ENCODE assay signal across 14 cellular contexts in the genomic region with DNA sequence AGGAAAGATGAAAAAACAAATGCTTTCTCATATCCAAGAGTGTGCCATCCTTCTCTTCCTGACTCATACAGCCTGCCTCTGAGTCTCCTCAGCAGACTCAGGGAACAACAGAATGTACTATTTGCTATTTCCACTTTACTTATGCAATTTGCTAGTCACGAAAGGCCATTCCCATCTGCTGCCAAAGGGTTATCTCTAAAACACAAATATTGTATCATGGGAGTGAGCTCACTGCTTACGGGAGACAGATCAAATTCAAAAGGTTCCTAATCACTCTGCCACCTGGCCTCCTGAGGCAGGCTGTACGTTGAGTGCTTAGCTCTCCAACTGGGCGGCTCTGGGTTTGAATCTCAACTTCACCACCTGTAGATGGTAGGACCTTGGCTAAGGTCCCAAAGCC.
DNase-seq lines count a peak whose midpoint lies in the region; ATAC-seq and TF ChIP-seq lines count a peak whose summit lies in the region.
"Had no signal": no experiment of that assay in that cellular context is flagged by ENCODE, and none has a peak within 500 bp of the region (broad histone marks: within the 10 kb centered on the region; RNA-seq: fewer than 3 reads in every experiment).

No MANE protein-coding gene starts in this region.

- H3K4me1 ChIP-seq in HEK293 (ENCODE audit: control insufficient read depth, insufficient read depth, low read length): peaks cover 3% of the 10 kb centered on the region

- H3K27ac ChIP-seq in HEK293 (ENCODE audit: extremely low read depth, low read depth, low read length): no peak overlapping the region

- H3K4me3 ChIP-seq in HEK293 (ENCODE audit: low read depth, low read length) (no peak overlapping the region), fibroblast of mammary gland (ENCODE audit: control insufficient read depth, low read depth, low read length) (no peak overlapping the region)

- H3K36me3 Mint-ChIP-seq in activated CD8-positive, alpha-beta T cell treated with anti-CD3 and anti-CD28 coated beads for 36 hours (ENCODE audit: low read depth): no peaks in the 10 kb centered on the region
- no peaks in the 10 kb centered on the region for H3K36me3 Mint-ChIP-seq in activated CD4-positive, alpha-beta T cell treated with anti-CD3 and anti-CD28 coated beads, Interleukin-2, amount 10 ng/mL, durations not matched to agents 24 days and 14 days (ENCODE audit: low read depth)

- no peak overlapping the region for H3K4me3 Mint-ChIP-seq in activated CD8-positive, alpha-beta T cell treated with anti-CD3 and anti-CD28 coated beads for 36 hours
- no peak overlapping the region for H3K4me3 Mint-ChIP-seq in activated CD4-positive, alpha-beta T cell treated with anti-CD3 and anti-CD28 coated beads, Interleukin-2, amount 10 ng/mL, durations not matched to agents 24 days and 14 days
- H3K4me3 Mint-ChIP-seq: stimulated activated naive CD8-positive, alpha-beta T cell treated with anti-CD3 and anti-CD28 coated beads, Interleukin-15, amount 100 ng/mL, for 72 hours had no signal

- intact Hi-C loops in activated CD8-positive, alpha-beta T cell treated with anti-CD3 and anti-CD28 coated beads for 36 hours (cut with micrococcal nuclease): no loop called here
- intact Hi-C loops in activated CD4-positive, alpha-beta T cell treated with anti-CD3 and anti-CD28 coated beads, Interleukin-2, amount 10 ng/mL, durations not matched to agents 24 days and 14 days (cut with micrococcal nuclease): no loop called here

- no peaks in the 10 kb centered on the region for H3K9me3 Mint-ChIP-seq in activated CD8-positive, alpha-beta T cell treated with anti-CD3 and anti-CD28 coated beads for 36 hours
- no peaks in the 10 kb centered on the region for H3K9me3 Mint-ChIP-seq in activated CD4-positive, alpha-beta T cell treated with anti-CD3 and anti-CD28 coated beads, Interleukin-2, amount 10 ng/mL, durations not matched to agents 24 days and 14 days
- H3K9me3 Mint-ChIP-seq: stimulated activated naive CD8-positive, alpha-beta T cell treated with anti-CD3 and anti-CD28 coated beads, Interleukin-15, amount 100 ng/mL, for 72 hours had no signal

- DNase-seq in NCI-H524 (lab: John Stamatoyannopoulos, UW) (peak; percentile 49 to 80), fibroblast of mammary gland (ENCODE audit: low read depth) (peak; percentile 90), renal cortical epithelial cell (ENCODE audit: low read depth) (peak; percentile 37), GM13977 (ENCODE audit: low spot score) (no peak)
- DNase-seq in activated CD8-positive, alpha-beta T cell treated with anti-CD3 and anti-CD28 coated beads for 36 hours: no peak
- DNase-seq in activated CD4-positive, alpha-beta T cell treated with anti-CD3 and anti-CD28 coated beads, Interleukin-2, amount 10 ng/mL, durations not matched to agents 24 days and 14 days: no peak
- no peak for DNase-seq in stimulated activated CD4-positive, alpha-beta T cell treated with anti-CD3 and anti-CD28 coated beads, Interleukin-2, amount 100 ng/mL, for 24 hours
- DNase-seq: anterior cingulate cortex; DND-41; glutamatergic neuron; GOT3; NCI-H1105; stimulated activated naive CD8-positive, alpha-beta T cell treated with anti-CD3 and anti-CD28 coated beads, Interleukin-15, amount 100 ng/mL, for 72 hours had no signal

- no peaks in the 10 kb centered on the region for H3K36me3 ChIP-seq in HEK293 (ENCODE audit: control insufficient read depth in 2 of 2, insufficient read depth in 1 of 2, low read length in 2 of 2)

- TF ChIP-seq CTCF in HEK293 (tag by site-specific recombination; IDR thresholded peaks at IDR 0.05) (no peak), fibroblast of mammary gland (conservative IDR thresholded peaks at IDR 0.05; ENCODE audit: control insufficient read depth, insufficient read depth, low read depth, low read length) (no peak), GM13977 (IDR thresholded peaks at IDR 0.05; ENCODE audit: extremely low read depth, insufficient read depth, missing control alignments) (no peak)
- TF ChIP-seq CTCF in activated CD8-positive, alpha-beta T cell treated with anti-CD3 and anti-CD28 coated beads for 36 hours (IDR thresholded peaks at IDR 0.05): no peak

- ATAC-seq in activated CD8-positive, alpha-beta T cell treated with anti-CD3 and anti-CD28 coated beads for 36 hours: no peak
- ATAC-seq: stimulated activated naive CD8-positive, alpha-beta T cell treated with anti-CD3 and anti-CD28 coated beads, Interleukin-15, amount 100 ng/mL, for 72 hours had no signal

- POLR2A ChIA-PET in HEK293 (lab: Yijun Ruan, JAX): interaction anchor here (0.7 kb wide), 1 partner anchor 92 kb away, joined by 4 read pairs; a partner anchor contains a TSS
- POLR2A ChIA-PET in activated CD8-positive, alpha-beta T cell treated with anti-CD3 and anti-CD28 coated beads for 36 hours (lab: Charles Lee): no interaction called here

- H3K9me3 ChIP-seq in HEK293 (ENCODE audit: control insufficient read depth, insufficient read depth, low read depth, low read length): no peaks in the 10 kb centered on the region

- CTCF ChIA-PET in HEK293 (lab: Yijun Ruan, JAX): interaction anchor here (1.0 kb wide), 1 partner anchor 89 kb away, joined by 3 read pairs; no protein-coding TSS in a partner anchor
- CTCF ChIA-PET in activated CD8-positive, alpha-beta T cell treated with anti-CD3 and anti-CD28 coated beads for 36 hours (lab: Charles Lee): no interaction called here

- H3K27me3 Mint-ChIP-seq in activated CD8-positive, alpha-beta T cell treated with anti-CD3 and anti-CD28 coated beads for 36 hours: peaks cover 7% of the 10 kb centered on the region
- peaks cover 8% of the 10 kb centered on the region for H3K27me3 Mint-ChIP-seq in activated CD4-positive, alpha-beta T cell treated with anti-CD3 and anti-CD28 coated beads, Interleukin-2, amount 10 ng/mL, durations not matched to agents 24 days and 14 days

- in situ Hi-C loops in GM13977 (cut with MboI; ENCODE audit: low pct_unique_long_range_greater_than_20kb, low sequenced_read_pairs, unreplicated experiment): no loop called here

- H3K27ac Mint-ChIP-seq in activated CD8-positive, alpha-beta T cell treated with anti-CD3 and anti-CD28 coated beads for 36 hours: no peak overlapping the region
- no peak overlapping the region for H3K27ac Mint-ChIP-seq in activated CD4-positive, alpha-beta T cell treated with anti-CD3 and anti-CD28 coated beads, Interleukin-2, amount 10 ng/mL, durations not matched to agents 24 days and 14 days
- H3K27ac Mint-ChIP-seq: stimulated activated naive CD8-positive, alpha-beta T cell treated with anti-CD3 and anti-CD28 coated beads, Interleukin-15, amount 100 ng/mL, for 72 hours had no signal

- H3K4me1 Mint-ChIP-seq in activated CD8-positive, alpha-beta T cell treated with anti-CD3 and anti-CD28 coated beads for 36 hours (ENCODE audit: low read depth): no peaks in the 10 kb centered on the region
- H3K4me1 Mint-ChIP-seq in activated CD4-positive, alpha-beta T cell treated with anti-CD3 and anti-CD28 coated beads, Interleukin-2, amount 10 ng/mL, durations not matched to agents 24 days and 14 days: no peaks in the 10 kb centered on the region
- H3K4me1 Mint-ChIP-seq: stimulated activated naive CD8-positive, alpha-beta T cell treated with anti-CD3 and anti-CD28 coated beads, Interleukin-15, amount 100 ng/mL, for 72 hours had no signal

TF ChIP-seq in HEK293, 187 proteins besides CTCF, POLR2A, EP300 and RAD21 (continues in another document):
- peak; percentile 24; the same call in 1 of the 2 replicates for TF ChIP-seq FEZF1 (tag by site-specific recombination; IDR thresholded peaks at IDR 0.05)
- peak; percentile 67 for TF ChIP-seq ZNF629 (tag by site-specific recombination; IDR thresholded peaks at IDR 0.05)
- peak; percentile 39; the same call in 1 of the 2 replicates for TF ChIP-seq ZXDB (tag by site-specific recombination; IDR thresholded peaks at IDR 0.05)
- TF ChIP-seq ZNF426 (tag by site-specific recombination; IDR thresholded peaks at IDR 0.05): no peak
- TF ChIP-seq, protein P1, sequence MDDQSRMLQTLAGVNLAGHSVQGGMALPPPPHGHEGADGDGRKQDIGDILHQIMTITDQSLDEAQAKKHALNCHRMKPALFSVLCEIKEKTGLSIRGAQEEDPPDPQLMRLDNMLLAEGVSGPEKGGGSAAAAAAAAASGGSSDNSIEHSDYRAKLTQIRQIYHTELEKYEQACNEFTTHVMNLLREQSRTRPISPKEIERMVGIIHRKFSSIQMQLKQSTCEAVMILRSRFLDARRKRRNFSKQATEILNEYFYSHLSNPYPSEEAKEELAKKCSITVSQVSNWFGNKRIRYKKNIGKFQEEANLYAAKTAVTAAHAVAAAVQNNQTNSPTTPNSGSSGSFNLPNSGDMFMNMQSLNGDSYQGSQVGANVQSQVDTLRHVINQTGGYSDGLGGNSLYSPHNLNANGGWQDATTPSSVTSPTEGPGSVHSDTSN (CRISPR knock-in tag; IDR thresholded peaks at IDR 0.05): no peak
- TF ChIP-seq, protein P2, sequence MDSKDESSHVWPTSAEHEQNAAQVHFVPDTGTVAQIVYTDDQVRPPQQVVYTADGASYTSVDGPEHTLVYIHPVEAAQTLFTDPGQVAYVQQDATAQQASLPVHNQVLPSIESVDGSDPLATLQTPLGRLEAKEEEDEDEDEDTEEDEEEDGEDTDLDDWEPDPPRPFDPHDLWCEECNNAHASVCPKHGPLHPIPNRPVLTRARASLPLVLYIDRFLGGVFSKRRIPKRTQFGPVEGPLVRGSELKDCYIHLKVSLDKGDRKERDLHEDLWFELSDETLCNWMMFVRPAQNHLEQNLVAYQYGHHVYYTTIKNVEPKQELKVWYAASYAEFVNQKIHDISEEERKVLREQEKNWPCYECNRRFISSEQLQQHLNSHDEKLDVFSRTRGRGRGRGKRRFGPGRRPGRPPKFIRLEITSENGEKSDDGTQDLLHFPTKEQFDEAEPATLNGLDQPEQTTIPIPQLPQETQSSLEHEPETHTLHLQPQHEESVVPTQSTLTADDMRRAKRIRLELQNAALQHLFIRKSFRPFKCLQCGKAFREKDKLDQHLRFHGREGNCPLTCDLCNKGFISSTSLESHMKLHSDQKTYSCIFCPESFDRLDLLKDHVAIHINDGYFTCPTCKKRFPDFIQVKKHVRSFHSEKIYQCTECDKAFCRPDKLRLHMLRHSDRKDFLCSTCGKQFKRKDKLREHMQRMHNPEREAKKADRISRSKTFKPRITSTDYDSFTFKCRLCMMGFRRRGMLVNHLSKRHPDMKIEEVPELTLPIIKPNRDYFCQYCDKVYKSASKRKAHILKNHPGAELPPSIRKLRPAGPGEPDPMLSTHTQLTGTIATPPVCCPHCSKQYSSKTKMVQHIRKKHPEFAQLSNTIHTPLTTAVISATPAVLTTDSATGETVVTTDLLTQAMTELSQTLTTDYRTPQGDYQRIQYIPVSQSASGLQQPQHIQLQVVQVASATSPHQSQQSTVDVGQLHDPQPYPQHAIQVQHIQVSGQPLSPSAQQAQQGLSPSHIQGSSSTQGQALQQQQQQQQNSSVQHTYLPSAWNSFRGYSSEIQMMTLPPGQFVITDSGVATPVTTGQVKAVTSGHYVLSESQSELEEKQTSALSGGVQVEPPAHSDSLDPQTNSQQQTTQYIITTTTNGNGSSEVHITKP (tag by site-specific recombination; IDR thresholded peaks at IDR 0.05): peak; percentile 96
- no peak for TF ChIP-seq ZNF701 (tag by site-specific recombination; IDR thresholded peaks at IDR 0.05)
- TF ChIP-seq ZNF248 (tag by site-specific recombination; IDR thresholded peaks at IDR 0.05): no peak
- TF ChIP-seq ZNF558 (tag by site-specific recombination; IDR thresholded peaks at IDR 0.05): no peak

Comparison
In these comparisons a context has a peak if more than half of its experiments do, and no peak if none do; other contexts are left out.
1. DNase-seq: peak in NCI-H524 (2 of 2), fibroblast of mammary gland (single experiment) and renal cortical epithelial cell (single experiment); none in activated CD8-positive, alpha-beta T cell treated with anti-CD3 and anti-CD28 coated beads for 36 hours (single experiment), GM13977 (single experiment), activated CD4-positive, alpha-beta T cell treated with anti-CD3 and anti-CD28 coated beads, Interleukin-2, amount 10 ng/mL, durations not matched to agents 24 days and 14 days (single experiment) and stimulated activated CD4-positive, alpha-beta T cell treated with anti-CD3 and anti-CD28 coated beads, Interleukin-2, amount 100 ng/mL, for 24 hours (0 of 2).